Comparison of ENCODE assay signal across 20 cellular contexts in the genomic region with DNA sequence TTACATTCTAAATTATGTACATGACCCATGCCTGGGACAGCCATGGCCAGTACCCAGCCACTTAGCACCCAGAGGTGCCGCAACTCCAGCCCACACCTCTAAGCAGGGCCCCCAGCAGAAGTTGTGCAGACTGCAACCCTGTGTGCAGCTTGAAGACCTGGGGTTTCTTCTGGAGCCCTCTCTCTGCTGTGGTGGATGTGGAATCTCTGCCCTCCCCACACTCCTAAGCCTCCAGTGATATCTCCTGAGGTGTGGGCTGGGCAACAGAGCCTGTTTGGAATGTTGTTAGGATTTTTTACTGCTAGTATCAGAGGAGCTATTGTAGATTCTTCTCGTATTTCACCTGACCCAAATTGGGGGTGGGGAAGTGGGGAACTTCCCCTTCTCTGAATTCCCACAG. TPM values are rescaled to one million over a fixed set of nuclear protein-coding genes. Genes with fewer than 3 reads are reported as not detected.
DNase-seq lines count a peak whose midpoint lies in the region; TF ChIP-seq lines count a peak whose summit lies in the region.
"Had no signal": no experiment of that assay in that cellular context is flagged by ENCODE, and none has a peak within 500 bp of the region (broad histone marks: within the 10 kb centered on the region; RNA-seq: fewer than 3 reads in every experiment).

No MANE protein-coding gene starts in this region.

- H3K27ac ChIP-seq in H9 (ENCODE audit: insufficient read length, low read depth, low read length) (no peak overlapping the region), vagina (no peak overlapping the region), substantia nigra (ENCODE audit: low read depth, low read length, poor library complexity, severe bottlenecking) (no peak overlapping the region)

- H3K79me2 ChIP-seq in H9 (ENCODE audit: insufficient read depth, low read length) = no peaks in the 10 kb centered on the region

- no peak overlapping the region for H4K91ac ChIP-seq in H9 (ENCODE audit: insufficient read length, low read depth, low read length)

- no peak for TF ChIP-seq POLR2A in vagina (IDR thresholded peaks at IDR 0.05)

- WGBS in H9 (ENCODE audit: extremely low coverage, insufficient read length, low lambda C conversion rate) = no CpG with 5 or more reads among the region's 2 CpGs

- H3K56ac ChIP-seq in H9 (ENCODE audit: insufficient read length, low read depth, low read length) = no peak overlapping the region

- H3K4ac ChIP-seq in H9 (ENCODE audit: low read depth, low read length) = no peak overlapping the region

- no peaks in the 10 kb centered on the region for H3K9me3 Mint-ChIP-seq in H9

- no peak overlapping the region for H2BK15ac ChIP-seq in H9 (ENCODE audit: low read depth, low read length)

- no peak overlapping the region for H4K8ac ChIP-seq in H9 (replicated peaks; ENCODE audit: insufficient read length, low read depth, low read length)

- H2AK5ac ChIP-seq in H9 (ENCODE audit: insufficient read length, low read length) = no peak overlapping the region

- no peak overlapping the region for H3K23ac ChIP-seq in H9 (ENCODE audit: insufficient read length, low read depth, low read length)

- no peak overlapping the region for H2AFZ ChIP-seq in H9 (ENCODE audit: low read length)

- H3K4me3 Mint-ChIP-seq in H9 = no peak overlapping the region
- H3K4me3 Mint-ChIP-seq: CD4-positive, CD25-positive, alpha-beta regulatory T cell had no signal

- no peak overlapping the region for H2BK5ac ChIP-seq in H9 (ENCODE audit: insufficient read length, low read length)

- DNase-seq in NCI-H146 treated with DMSO at 0.1 percent for 48 hours (lab: John Stamatoyannopoulos, UW; ENCODE audit: unreplicated experiment) (peak; percentile 24), NCI-H146 (lab: John Stamatoyannopoulos, UW) (no peak), H9 (no peak), islet precursor cell (peak; percentile 46), vagina (ENCODE audit: extremely low spot score in 2 of 2) (peak; percentile 54 to 67), substantia nigra (lab: John Stamatoyannopoulos, UW) (no peak), NCI-H1436 treated with DMSO at 0.1 percent for 48 hours (lab: John Stamatoyannopoulos, UW) (no peak), NCI-H2227 treated with DMSO at 0.1 percent for 48 hours (lab: John Stamatoyannopoulos, UW) (no peak)
- DNase-seq: 8988T; Caco-2; CD4-positive, CD25-positive, alpha-beta regulatory T cell; DMS79 treated with DMSO at 0.1 percent for 48 hours; Karpas-422; NCI-H1417 treated with DMSO at 0.1 percent for 48 hours; NCI-H2107; NCI-H226; NCI-H510A; Right ventricle myocardium superior; RPMI8226 had no signal

- no peaks in the 10 kb centered on the region for H3K36me3 Mint-ChIP-seq in H9 (ENCODE audit: insufficient read depth in 1 of 3, low read depth in 3 of 3)
- H3K36me3 Mint-ChIP-seq: CD4-positive, CD25-positive, alpha-beta regulatory T cell had no signal

- H3K4me1 ChIP-seq in H9 (ENCODE audit: insufficient read depth, low read length) = peaks cover 6% of the 10 kb centered on the region
- no peaks in the 10 kb centered on the region for H3K4me1 ChIP-seq in vagina
- H3K4me1 ChIP-seq: Caco-2 had no signal

- TF ChIP-seq CTCF in H9 (conservative IDR thresholded peaks at IDR 0.05) = no peak
- no peak for TF ChIP-seq CTCF in vagina (IDR thresholded peaks at IDR 0.05)

- intact Hi-C loops in vagina (cut with DNase I) = no loop called here

- H4K20me1 ChIP-seq in H9 (ENCODE audit: control insufficient read depth, insufficient read depth, insufficient read length) = no peaks in the 10 kb centered on the region

- H4K5ac ChIP-seq in H9 (ENCODE audit: insufficient read length, low read depth, low read length) = no peak overlapping the region

- no peak overlapping the region for H3K4me2 ChIP-seq in H9 (ENCODE audit: insufficient read depth, insufficient read length, low read length)

- no peaks in the 10 kb centered on the region for H3K27me3 ChIP-seq in H9 (ENCODE audit: insufficient read depth, low read length)
- H3K27me3 ChIP-seq in vagina = no peaks in the 10 kb centered on the region

- H3K79me1 ChIP-seq in H9 (ENCODE audit: insufficient read depth, low read depth, low read length, poor library complexity, severe bottlenecking) = no peaks in the 10 kb centered on the region

- H3K18ac ChIP-seq in H9 (ENCODE audit: insufficient read length, low read depth, low read length) = no peak overlapping the region

- H3T11ph ChIP-seq in H9 (ENCODE audit: low read length) = no peak overlapping the region

- H2BK20ac ChIP-seq in H9 (ENCODE audit: low read depth, low read length, poor library complexity, severe bottlenecking) = peak overlapping the region; percentile 76

- H3K27me3 Mint-ChIP-seq in H9 (ENCODE audit: low read depth) = peaks cover 7% of the 10 kb centered on the region

- no peak overlapping the region for H3K27ac Mint-ChIP-seq in H9
- H3K27ac Mint-ChIP-seq: CD4-positive, CD25-positive, alpha-beta regulatory T cell had no signal

- no peak overlapping the region for H3K4me3 ChIP-seq in vagina

- H2BK120ac ChIP-seq in H9 (ENCODE audit: low read depth, low read length, poor library complexity, severe bottlenecking) = no peak overlapping the region

- H3K14ac ChIP-seq in H9 (ENCODE audit: insufficient read depth, low read length) = 0 out of 2 replicates have a peak overlapping the region, but pooled peaks have one; percentile 5

- no peaks in the 10 kb centered on the region for H3K9me3 ChIP-seq in H9 (ENCODE audit: control insufficient read depth, low read depth, low read length)
- no peaks in the 10 kb centered on the region for H3K9me3 ChIP-seq in vagina
- H3K9me3 ChIP-seq: Caco-2 had no signal

- H3K36me3 ChIP-seq in vagina = no peaks in the 10 kb centered on the region

- H3K4me1 Mint-ChIP-seq in H9 = peaks cover 30 to 32% of the 10 kb centered on the region in 2 experiments
- H3K4me1 Mint-ChIP-seq: CD4-positive, CD25-positive, alpha-beta regulatory T cell had no signal

- no peaks in the 10 kb centered on the region for H3K23me2 ChIP-seq in H9 (ENCODE audit: insufficient read length, low read depth, low read length, poor library complexity, severe bottlenecking)

- no peak overlapping the region for H2BK12ac ChIP-seq in H9 (ENCODE audit: insufficient read length, low read depth, low read length)

- no peak overlapping the region for H3K9ac ChIP-seq in H9 (ENCODE audit: extremely low read depth, insufficient read length, low read length)

RNA-seq across cellular contexts. Expression of gene TUNAR, which starts 59.4 kb away (rescaled TPM):
- total RNA-seq in H9 (2021) (25.6 and 26.2 TPM in 2 replicates), vagina (not detected)
- total RNA-seq: Caco-2; CD4-positive, CD25-positive, alpha-beta regulatory T cell; HepG2; Right ventricle myocardium superior had no signal

Comparison
In these comparisons a context has a peak if more than half of its experiments do, and no peak if none do; other contexts are left out.
1. DNase-seq: peak in NCI-H146 treated with DMSO at 0.1 percent for 48 hours (single experiment), islet precursor cell (single experiment) and vagina (2 of 2); none in NCI-H146 (single experiment), H9 (single experiment), substantia nigra (0 of 49), NCI-H1436 treated with DMSO at 0.1 percent for 48 hours (single experiment) and NCI-H2227 treated with DMSO at 0.1 percent for 48 hours (single experiment).
2. RNA of gene TUNAR, which starts 59.4 kb away (total RNA-seq): 25.6 to 26.2 TPM in H9; not detected in vagina (single experiment); every median in the first group is over 10 times any median in the second.